In the genomic region with DNA sequence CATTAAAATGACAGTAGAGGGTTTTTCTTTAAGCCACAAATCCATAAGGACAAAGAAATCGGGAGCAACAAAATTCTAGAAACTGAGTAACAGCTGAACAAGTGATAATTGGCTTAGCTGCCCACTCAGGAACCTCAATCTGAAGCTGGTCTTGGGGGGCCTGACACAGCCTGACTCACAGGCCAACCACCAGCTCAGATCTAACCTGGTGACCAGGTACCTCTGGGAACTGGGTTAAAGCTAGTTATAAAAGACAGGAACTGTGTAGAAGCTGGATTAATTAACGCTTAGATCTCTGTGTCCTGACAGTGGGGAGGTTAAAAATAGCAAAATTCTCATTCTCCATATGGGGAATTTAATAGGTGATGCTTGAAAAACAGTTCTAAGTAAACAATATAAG, we compare ENCODE assay signal across 21 cellular contexts.
"Had no signal": no experiment of that assay in that cellular context is flagged by ENCODE, and none has a peak within 500 bp of the region (broad histone marks: within the 10 kb centered on the region; RNA-seq: fewer than 3 reads in every experiment).

No MANE protein-coding gene starts in this region.

- H3K4me1 Mint-ChIP-seq: mesothelial cell of epicardium had no signal

- DNase-seq: activated naive CD4-positive, alpha-beta T cell treated with anti-CD3 and anti-CD28 coated beads for 36 hours; activated naive CD8-positive, alpha-beta T cell treated with anti-CD3 and anti-CD28 coated beads, Interleukin-2, amount 10 ng/mL, durations not matched to agents 7 days and 5 days; activated T-cell treated with anti-CD3 and anti-CD28 coated beads, Interleukin-2, amount 50 U/mL, for 1 hour; amniotic stem cell; cerebellar nuclear complex; heart right ventricle; kidney glomerular epithelial cell; left lung; naive thymus-derived CD8-positive, alpha-beta T cell; retina; sigmoid colon; stimulated activated CD4-positive, alpha-beta T cell treated with anti-CD3 and anti-CD28 coated beads, Interleukin-15, amount 100 ng/mL, for 24 hours; stimulated activated naive B cell treated with anti-CD40 and anti-IgM and Interleukin-4, amounts not matched to agents 10 μg/mL and 1 μg/mL and 100 μg/mL, for 72 hours had no signal

- H3K36me3 ChIP-seq: sigmoid colon, vagina had no signal

- ATAC-seq: left lung; naive thymus-derived CD8-positive, alpha-beta T cell had no signal

- H3K4me3 Mint-ChIP-seq: activated naive CD4-positive, alpha-beta T cell treated with anti-CD3 and anti-CD28 coated beads for 36 hours; activated naive CD8-positive, alpha-beta T cell treated with anti-CD3 and anti-CD28 coated beads, Interleukin-2, amount 10 ng/mL, durations not matched to agents 7 days and 5 days; mesothelial cell of epicardium; naive thymus-derived CD8-positive, alpha-beta T cell; stimulated activated naive B cell treated with anti-CD40 and anti-IgM and Interleukin-4, amounts not matched to agents 10 μg/mL and 1 μg/mL and 100 μg/mL, for 72 hours; type B pancreatic cell had no signal

- H3K27ac Mint-ChIP-seq: activated naive CD4-positive, alpha-beta T cell treated with anti-CD3 and anti-CD28 coated beads for 36 hours; activated naive CD8-positive, alpha-beta T cell treated with anti-CD3 and anti-CD28 coated beads, Interleukin-2, amount 10 ng/mL, durations not matched to agents 7 days and 5 days; mesothelial cell of epicardium; type B pancreatic cell had no signal

- H3K27me3 ChIP-seq: heart right ventricle, left lung, sigmoid colon, vagina had no signal

- H3K27ac ChIP-seq: coronary artery, epithelial cell of prostate, heart right ventricle, left lung, sigmoid colon, thoracic aorta, vagina had no signal

- H3K4me2 ChIP-seq: smooth muscle cell had no signal

- H3K4me1 ChIP-seq: sigmoid colon, vagina had no signal

- H3K9me3 ChIP-seq: left lung, sigmoid colon, thoracic aorta, vagina had no signal

- H3K4me3 ChIP-seq: coronary artery, heart right ventricle, left lung, lung, sigmoid colon, smooth muscle cell, thoracic aorta, vagina had no signal

- H3K27me3 Mint-ChIP-seq: activated naive CD8-positive, alpha-beta T cell treated with anti-CD3 and anti-CD28 coated beads, Interleukin-2, amount 10 ng/mL, durations not matched to agents 7 days and 5 days; naive thymus-derived CD8-positive, alpha-beta T cell; stimulated activated naive B cell treated with anti-CD40 and anti-IgM and Interleukin-4, amounts not matched to agents 10 μg/mL and 1 μg/mL and 100 μg/mL, for 72 hours; type B pancreatic cell had no signal
